8 cellular contexts compared by ENCODE assay signal in genomic region chr4:10115271-10115656, GRCh38. TPM values are rescaled to one million over a fixed set of nuclear protein-coding genes. Genes with fewer than 3 reads are reported as not detected.
DNase-seq lines count a peak whose midpoint lies in the region; ATAC-seq lines count a peak whose summit lies in the region.

No MANE protein-coding gene starts in this region.

- H3K4me3 Mint-ChIP-seq in CD8-positive, alpha-beta memory T cell = peak overlapping the region; percentile 93 to 99 (median 96)
- peak overlapping the region; percentile 87 to 95 (median 93) for H3K4me3 Mint-ChIP-seq in naive B cell

- no peaks in the 10 kb centered on the region for H3K27me3 ChIP-seq in CD8-positive, alpha-beta memory T cell (ENCODE audit: insufficient read depth, low read length, poor library complexity, severe bottlenecking)

- peak overlapping the region; percentile 76 for H3K27ac ChIP-seq in CD8-positive, alpha-beta memory T cell (ENCODE audit: low read depth, low read length)

- no peaks in the 10 kb centered on the region for H3K9me3 ChIP-seq in CD8-positive, alpha-beta memory T cell (ENCODE audit: low read length)

- H3K4me1 ChIP-seq in CD8-positive, alpha-beta memory T cell (ENCODE audit: insufficient read depth, low read length) = peaks cover 82% of the 10 kb centered on the region

- peak overlapping the region; percentile 81 for H3K4me3 ChIP-seq in CD8-positive, alpha-beta memory T cell (ENCODE audit: low read length)

- ATAC-seq in naive B cell (ENCODE audit: low read depth in 2 of 2) (no peak), GM21367 (IDR thresholded peaks at IDR 0.05; ENCODE audit: unreplicated experiment) (no peak)

- peaks cover 49% of the 10 kb centered on the region for H3K36me3 ChIP-seq in CD8-positive, alpha-beta memory T cell (ENCODE audit: insufficient read depth, low read length)

- peaks cover 68 to 75% (median 74%) of the 10 kb centered on the region in 3 donors for H3K4me1 Mint-ChIP-seq in CD8-positive, alpha-beta memory T cell
- H3K4me1 Mint-ChIP-seq in naive B cell = peaks cover 59 to 77% (median 71%) of the 10 kb centered on the region in 3 donors

- POLR2A ChIA-PET in CD8-positive, alpha-beta memory T cell (lab: Charles Lee) = interaction anchor here (1.2 kb wide), 1 partner anchor 16 kb away, joined by 4 read pairs; no protein-coding TSS in a partner anchor

- no peak for DNase-seq in CD8-positive, alpha-beta memory T cell
- DNase-seq in NOMO-1 treated with dmso at 0.1 percent for 144 hours (lab: John Stamatoyannopoulos, UW; ENCODE audit: unreplicated experiment) (peak; percentile 30), dermis microvascular lymphatic vessel endothelial cell (ENCODE audit: low read depth in 2 of 2) (peak; percentile 30 to 91), naive B cell (no peak), DMS 273 treated with DMSO at 0.1 percent for 48 hours (lab: John Stamatoyannopoulos, UW) (no peak), DMS153 (lab: John Stamatoyannopoulos, UW) (no peak), NCI-H1417 treated with DMSO at 0.1 percent for 48 hours (lab: John Stamatoyannopoulos, UW) (no peak)

- H3K36me3 Mint-ChIP-seq in CD8-positive, alpha-beta memory T cell = peaks cover 10 to 61% (median 15%) of the 10 kb centered on the region in 3 donors
- peaks cover 13% of the 10 kb centered on the region in 2 donors for H3K36me3 Mint-ChIP-seq in naive B cell

- CTCF ChIA-PET in CD8-positive, alpha-beta memory T cell (lab: Charles Lee) = interaction anchor here (1.0 to 1.5 kb wide), 4 partner anchors 11 to 346 kb away, joined by 3 to 4 read pairs (median 3); no protein-coding TSS in a partner anchor

- H3K27ac Mint-ChIP-seq in CD8-positive, alpha-beta memory T cell = peak overlapping the region; percentile 94 to 100 (median 98)
- peak overlapping the region in 5 of 6 donors; percentile 7 to 99 (median 95) for H3K27ac Mint-ChIP-seq in naive B cell

- H3K9me3 Mint-ChIP-seq in CD8-positive, alpha-beta memory T cell = no peaks in the 10 kb centered on the region
- no peaks in the 10 kb centered on the region for H3K9me3 Mint-ChIP-seq in naive B cell

- no peaks in the 10 kb centered on the region for H3K27me3 Mint-ChIP-seq in CD8-positive, alpha-beta memory T cell
- H3K27me3 Mint-ChIP-seq in naive B cell = no peaks in the 10 kb centered on the region

RNA-seq across cellular contexts. Expression of gene WDR1, which starts 1.3 kb away (rescaled TPM):
- 100 to 1,000 TPM; 409 TPM for total RNA-seq in CD8-positive, alpha-beta memory T cell
- 377 TPM for polyA plus RNA-seq in CD8-positive, alpha-beta memory T cell
- 333 and 375 TPM in 2 replicates for total RNA-seq in dermis microvascular lymphatic vessel endothelial cell
- polyA plus RNA-seq in naive B cell (ENCODE audit: low read depth in 6 of 6) = 100 to 1,000 TPM; 145 to 210 (median 186) TPM

Comparison
In these comparisons a context has a peak if more than half of its experiments do, and no peak if none do; other contexts are left out.
1. DNase-seq: peak in NOMO-1 treated with dmso at 0.1 percent for 144 hours (single experiment) and dermis microvascular lymphatic vessel endothelial cell (2 of 2); none in CD8-positive, alpha-beta memory T cell (0 of 5), naive B cell (single experiment), DMS 273 treated with DMSO at 0.1 percent for 48 hours (single experiment), DMS153 (single experiment) and NCI-H1417 treated with DMSO at 0.1 percent for 48 hours (single experiment).